ENCODE assay signal across 8 cellular contexts in the genomic region with DNA sequence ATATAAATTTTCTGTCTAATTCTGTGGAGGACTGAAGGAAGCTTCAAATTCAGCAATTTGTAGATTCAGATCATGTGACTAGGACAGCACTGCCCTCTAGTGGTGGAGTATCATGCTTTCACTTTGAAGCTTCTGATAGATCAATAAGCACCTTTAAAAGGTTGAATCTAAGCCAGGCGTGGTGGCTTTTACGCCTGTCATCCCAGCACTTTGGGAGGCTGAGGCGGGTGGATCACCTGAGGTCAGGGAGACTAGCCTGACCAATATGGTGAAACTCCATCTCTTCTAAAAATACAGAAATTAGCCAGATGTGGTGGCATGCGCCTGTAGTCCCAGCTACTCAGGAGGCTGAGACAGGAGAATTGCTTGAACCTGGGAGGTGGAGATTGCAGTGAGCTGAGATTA. TPM values are rescaled to one million over a fixed set of nuclear protein-coding genes. Genes with fewer than 3 reads are reported as not detected.
DNase-seq lines count a peak whose midpoint lies in the region; ATAC-seq and TF ChIP-seq lines count a peak whose summit lies in the region.
"Not testable (repeated sequence)": the region's sequence is repeated elsewhere in the genome, so short reads cannot be mapped to it uniquely, and the experiment has no call there.

No MANE protein-coding gene starts in this region.

- not testable (repeated sequence) for H3K36me3 Mint-ChIP-seq in activated T-helper 17 cell treated with anti-CD3 and anti-CD28 coated beads, Interleukin-2, amount 50 U/mL, for 72 hours (ENCODE audit: low read depth)

- not testable (repeated sequence) for H3K36me3 ChIP-seq in BJ (ENCODE audit: control insufficient read depth, insufficient read depth, low read length); H7 (replicated peaks; ENCODE audit: control insufficient read depth, insufficient read depth, low read length); esophagus muscularis mucosa; mesendoderm (ENCODE audit: control insufficient read depth, insufficient read depth, low read length)

- H2BK5ac ChIP-seq in mesendoderm (ENCODE audit: low read length), result not testable (repeated sequence)

- 75% methylated on average over 4 of the region's 4 CpGs for WGBS in esophagus muscularis mucosa
- no CpG with 5 or more reads among the region's 4 CpGs for WGBS in mesendoderm (ENCODE audit: extremely low coverage, insufficient coverage, low lambda C conversion rate)

- H3K9ac ChIP-seq in mesendoderm (ENCODE audit: low read length), result not testable (repeated sequence)

- H3K79me1 ChIP-seq in mesendoderm (ENCODE audit: low read length), result peaks cover 21% of the 10 kb centered on the region

- not testable (repeated sequence) for TF ChIP-seq POLR2A in esophagus muscularis mucosa (IDR thresholded peaks at IDR 0.05; ENCODE audit: low read depth)

- CTCF ChIA-PET in BJ (lab: Yijun Ruan, JAX), result interaction anchor here (0.5 to 2.4 kb wide), 29 partner anchors 8 to 513 kb away, joined by 3 to 22 read pairs (median 4); no protein-coding TSS in a partner anchor

- H3K4me2 ChIP-seq in mesendoderm (ENCODE audit: low read length), result not testable (repeated sequence)

- TF ChIP-seq CTCF in BJ (IDR thresholded peaks at IDR 0.05; ENCODE audit: insufficient read depth, low read depth, low read length) (peak; percentile 65), esophagus muscularis mucosa (IDR thresholded peaks at IDR 0.05) (peak; percentile 61 to 74 (median 74))

- intact Hi-C loops in esophagus muscularis mucosa (cut with DNase I), result loop anchor here (2.0 kb wide), 1 partner anchor 108 kb away; no protein-coding TSS in a partner anchor

- H2BK15ac ChIP-seq in mesendoderm (replicated peaks; ENCODE audit: low read depth), result not testable (repeated sequence)

- H3K9me3 Mint-ChIP-seq in activated T-helper 17 cell treated with anti-CD3 and anti-CD28 coated beads, Interleukin-2, amount 50 U/mL, for 72 hours, result not testable (repeated sequence)

- not testable (repeated sequence) for H3K18ac ChIP-seq in mesendoderm (ENCODE audit: low read length)

- H3K4ac ChIP-seq in mesendoderm (ENCODE audit: low read depth, low read length), result not testable (repeated sequence)

- not testable (repeated sequence) for H4K5ac ChIP-seq in mesendoderm (ENCODE audit: low read length)

- not testable (repeated sequence) for H3K27ac Mint-ChIP-seq in activated T-helper 17 cell treated with anti-CD3 and anti-CD28 coated beads, Interleukin-2, amount 50 U/mL, for 72 hours

- not testable (repeated sequence) for TF ChIP-seq EP300 in esophagus muscularis mucosa (IDR thresholded peaks at IDR 0.05)

- DNase-seq in BJ (ENCODE audit: low read depth); esophagus muscularis mucosa (ENCODE audit: extremely low spot score): not testable (repeated sequence)
- DNase-seq in H7 (peak; percentile 24), NCI-H2029 treated with DMSO at 0.1 percent for 48 hours (lab: John Stamatoyannopoulos, UW) (peak; percentile 50), mesendoderm (peak; percentile 85)
- DNase-seq in stimulated activated CD4-positive, alpha-beta T cell treated with anti-CD3 and anti-CD28 coated beads, TNF-alpha, amount 100 ng/mL, for 48 hours (ENCODE audit: low read depth in 3 of 3), result peak; percentile 2 to 55 (median 48)

- H3K4me1 ChIP-seq in esophagus muscularis mucosa, result peaks cover 8 to 16% (median 9%) of the 10 kb centered on the region in 4 donors
- not testable (repeated sequence) for H3K4me1 ChIP-seq in mesendoderm (ENCODE audit: control insufficient read depth, low read depth, low read length)

- not testable (repeated sequence) for H4K8ac ChIP-seq in mesendoderm (ENCODE audit: low read depth, low read length)

- not testable (repeated sequence) for H2BK120ac ChIP-seq in mesendoderm (ENCODE audit: low read depth, low read length)

- H3K23ac ChIP-seq in mesendoderm (ENCODE audit: low read length), result not testable (repeated sequence)

- peaks cover 22% of the 10 kb centered on the region for H3K27me3 Mint-ChIP-seq in activated T-helper 17 cell treated with anti-CD3 and anti-CD28 coated beads, Interleukin-2, amount 50 U/mL, for 72 hours

- H3K4me3 Mint-ChIP-seq in activated T-helper 17 cell treated with anti-CD3 and anti-CD28 coated beads, Interleukin-2, amount 50 U/mL, for 72 hours, result not testable (repeated sequence)

- H3K27me3 ChIP-seq in BJ (ENCODE audit: control insufficient read depth, insufficient read depth, low read length); H7 (ENCODE audit: control insufficient read depth, insufficient read depth, low read length); esophagus muscularis mucosa; mesendoderm (ENCODE audit: insufficient read depth, low read length, poor library complexity): not testable (repeated sequence)

- not testable (repeated sequence) for H2AK5ac ChIP-seq in mesendoderm (ENCODE audit: low read length)

- not testable (repeated sequence) for H3K9me3 ChIP-seq in esophagus muscularis mucosa

- H3K27ac ChIP-seq in esophagus muscularis mucosa (replicated peaks in 1 of 4); mesendoderm (ENCODE audit: low read depth, low read length): not testable (repeated sequence)

- POLR2A ChIA-PET in BJ (lab: Charles Lee), result not testable (repeated sequence)

- H3K56ac ChIP-seq in mesendoderm (ENCODE audit: low read length), result not testable (repeated sequence)

- not testable (repeated sequence) for H3K4me1 Mint-ChIP-seq in activated T-helper 17 cell treated with anti-CD3 and anti-CD28 coated beads, Interleukin-2, amount 50 U/mL, for 72 hours

- H3K4me3 ChIP-seq in BJ (ENCODE audit: low read depth, low read length); H7 (ENCODE audit: insufficient read depth, low read depth, low read length); esophagus muscularis mucosa; mesendoderm (ENCODE audit: low read length): not testable (repeated sequence)

- H3K79me2 ChIP-seq in mesendoderm (ENCODE audit: control insufficient read depth, insufficient read depth, low read length), result peaks cover 63% of the 10 kb centered on the region

- peak; percentile 30; the same call in 2 of the 3 replicates for ATAC-seq in SK-N-SH treated with all-trans-retinoic acid at 6 μM for 48 hours
- ATAC-seq in activated T-helper 17 cell treated with anti-CD3 and anti-CD28 coated beads, Interleukin-2, amount 50 U/mL, for 72 hours (replicated peaks), result peak; percentile 38

RNA-seq across cellular contexts. Expression of a gene that starts 56.3 kb away (rescaled TPM):
- polyA plus RNA-seq in BJ (2011; rRNA removed), result 2.0 and 7.1 TPM in 2 replicates
- polyA minus RNA-seq in BJ (2011; rRNA and poly(A)+ RNA removed), result 8.6 and 16.7 TPM in 2 replicates
- 83.7 and 122 TPM in 2 replicates for total RNA-seq in H7 (2014; rRNA removed; shearing (Covaris generic))
- total RNA-seq in activated T-helper 17 cell treated with anti-CD3 and anti-CD28 coated beads, Interleukin-2, amount 50 U/mL, for 72 hours, result under 1 TPM; 0.28 to 0.82 TPM
- total RNA-seq in esophagus muscularis mucosa, result 1 to 10 TPM; 5.4 to 7.9 (median 6.2) TPM
- polyA plus RNA-seq in mesendoderm (2013, experiment 1 of 2), result 110 TPM
- 110 TPM for polyA plus RNA-seq in mesendoderm (2013, experiment 2 of 2)
